ENCODE assay signal across 30 cellular contexts in the genomic region with DNA sequence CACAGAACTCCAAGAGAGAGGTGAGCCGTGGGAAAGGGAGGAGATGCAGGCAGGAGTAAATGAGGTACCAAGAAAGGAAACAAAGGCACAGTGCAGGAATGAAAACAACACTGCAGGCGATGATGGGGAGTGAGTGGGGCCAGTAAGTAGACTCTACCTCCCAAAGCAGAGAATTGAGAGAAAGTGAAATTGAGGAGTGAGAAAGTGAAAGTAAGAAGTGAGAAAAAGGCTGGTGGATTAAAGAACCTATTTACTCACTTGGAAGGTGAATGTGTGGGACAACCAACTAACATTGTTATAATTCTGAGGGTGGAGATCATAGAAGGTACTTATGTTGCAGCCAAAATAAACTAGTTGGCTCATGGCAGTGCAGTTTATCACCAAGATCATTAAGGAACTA.
DNase-seq lines count a peak whose midpoint lies in the region; ATAC-seq and TF ChIP-seq lines count a peak whose summit lies in the region.
"Had no signal": no experiment of that assay in that cellular context is flagged by ENCODE, and none has a peak within 500 bp of the region (broad histone marks: within the 10 kb centered on the region; RNA-seq: fewer than 3 reads in every experiment).

No MANE protein-coding gene starts in this region.

- POLR2A ChIA-PET in AG04449 (lab: Yijun Ruan, JAX) = no interaction called here

- no peak for DNase-seq in AG04449 (ENCODE audit: low read depth, low spot score)
- peak; percentile 23 for DNase-seq in GM20000 (ENCODE audit: low spot score)
- peak; percentile 24 for DNase-seq in OCI-M1 (lab: John Stamatoyannopoulos, UW)
- no peak for DNase-seq in fibroblast of the aortic adventitia (ENCODE audit: low read depth)
- no peak for DNase-seq in activated naive CD4-positive, alpha-beta T cell treated with anti-CD3 and anti-CD28 coated beads, Interleukin-2, amount 50 U/mL, for 16 hours
- DNase-seq in D341Med (ENCODE audit: low spot score) = no peak
- DNase-seq: activated CD4-positive, alpha-beta T cell treated with anti-CD3 and anti-CD28 coated beads for 4 hours; activated CD8-positive, alpha-beta memory T cell treated with anti-CD3 and anti-CD28 coated beads for 24 hours; activated naive CD8-positive, alpha-beta T cell treated with anti-CD3 and anti-CD28 coated beads for 36 hours; activated T-cell treated with anti-CD3 and anti-CD28 coated beads for 4 hours; aorta; GM23248; hypothalamus; Kasumi-1; left cardiac atrium; MV-4-11; naive thymus-derived CD8-positive, alpha-beta T cell; NCI-H1436; NCI-H2081; NCI-H526 treated with DMSO at 0.1 percent for 48 hours; occipital lobe; Right ventricle myocardium superior; stimulated activated CD4-positive, alpha-beta T cell treated with anti-CD3 and anti-CD28 coated beads, Interleukin-4, amount 100 ng/mL, for 1 hour; T-helper 9 cell; thyroid gland had no signal

- H3K4me3 ChIP-seq in AG04449 (ENCODE audit: low read depth, low read length) = peak overlapping the region; percentile 20
- peak overlapping the region; percentile 3 for H3K4me3 ChIP-seq in fibroblast of the aortic adventitia (ENCODE audit: low read depth, low read length)
- H3K4me3 ChIP-seq: GM23248, lung, thyroid gland, vagina had no signal

- ATAC-seq in GM18861 (IDR thresholded peaks at IDR 0.05; ENCODE audit: unreplicated experiment) (no peak), GM21528 (IDR thresholded peaks at IDR 0.05; ENCODE audit: low FRiP score, unreplicated experiment) (no peak)
- ATAC-seq: left cardiac atrium; naive thymus-derived CD8-positive, alpha-beta T cell; Panc1 had no signal

- CTCF ChIA-PET in AG04449 (lab: Yijun Ruan, JAX) = no interaction called here

- TF ChIP-seq CTCF in AG04449 (IDR thresholded peaks at IDR 0.05; ENCODE audit: insufficient read depth, low read length, missing control alignments) (no peak), GM20000 (IDR thresholded peaks at IDR 0.05; ENCODE audit: extremely low read depth, missing control alignments) (no peak), fibroblast of the aortic adventitia (IDR thresholded peaks at IDR 0.05; ENCODE audit: insufficient read depth, low read length) (no peak)

Comparison
In these comparisons a context has a peak if more than half of its experiments do, and no peak if none do; other contexts are left out.
1. DNase-seq: peak in GM20000 (single experiment) and OCI-M1 (single experiment); none in AG04449 (single experiment), fibroblast of the aortic adventitia (single experiment), activated naive CD4-positive, alpha-beta T cell treated with anti-CD3 and anti-CD28 coated beads, Interleukin-2, amount 50 U/mL, for 16 hours (single experiment) and D341Med (single experiment).